Comparison of ENCODE assay signal across 8 cellular contexts in the genomic region with DNA sequence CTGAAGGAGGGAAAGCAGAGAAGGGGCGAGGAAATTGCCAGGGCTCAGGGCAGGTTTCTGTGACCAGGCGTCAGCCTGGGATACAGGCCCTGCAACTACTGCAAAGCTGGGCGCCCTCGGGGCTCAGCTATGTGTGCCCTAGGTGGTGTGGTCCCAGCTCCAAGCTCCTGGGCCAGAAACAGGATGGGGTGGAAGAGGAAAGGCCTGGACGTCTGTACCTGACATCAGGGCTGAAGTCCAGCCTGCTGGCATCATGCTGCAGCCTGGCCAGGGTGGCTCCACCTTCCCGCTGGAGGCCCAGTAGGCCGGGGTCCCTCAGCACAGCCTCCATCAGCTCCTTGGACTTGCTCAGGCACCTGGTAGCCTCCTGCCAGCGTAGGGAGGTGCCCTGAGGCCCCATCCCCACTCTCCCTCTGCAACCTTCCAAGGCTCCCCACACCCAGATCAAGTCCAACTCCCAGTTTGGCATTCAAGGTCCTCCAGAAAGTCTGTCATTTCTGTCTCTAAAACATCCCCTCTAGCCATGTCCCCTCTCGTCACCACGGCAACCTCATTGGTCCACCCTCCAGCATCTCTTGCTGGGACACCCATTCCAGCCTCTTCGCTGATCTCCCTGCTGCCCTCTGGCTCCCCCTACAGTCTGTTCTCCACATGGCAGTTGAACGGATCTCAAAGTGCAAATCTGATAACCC. TPM values are rescaled to one million over a fixed set of nuclear protein-coding genes. Genes with fewer than 3 reads are reported as not detected.
DNase-seq lines count a peak whose midpoint lies in the region; ATAC-seq, FAIRE-seq and TF ChIP-seq lines count a peak whose summit lies in the region.

No MANE protein-coding gene starts in this region.

- no peak overlapping the region for H3K27ac ChIP-seq in CD8-positive, alpha-beta T cell (ENCODE audit: low read depth, low read length)
- no peak overlapping the region for H3K27ac ChIP-seq in ovary

- POLR2A ChIA-PET in CD8-positive, alpha-beta T cell (lab: Charles Lee): no interaction called here

- TF ChIP-seq EP300 in ovary (IDR thresholded peaks at IDR 0.05): no peak

- no peak for FAIRE-seq in frontal cortex (lab: Jason Lieb, UNC)

- H3K9me3 ChIP-seq in CD8-positive, alpha-beta T cell (ENCODE audit: low read length): no peaks in the 10 kb centered on the region
- no peaks in the 10 kb centered on the region for H3K9me3 ChIP-seq in ovary

- no peaks in the 10 kb centered on the region for H3K9me3 Mint-ChIP-seq in CD8-positive, alpha-beta T cell

- H3K4me3 ChIP-seq in CD8-positive, alpha-beta T cell (ENCODE audit: low read depth, low read length): no peak overlapping the region
- H3K4me3 ChIP-seq in ovary: no peak overlapping the region

- H3K4me1 ChIP-seq in CD8-positive, alpha-beta T cell (ENCODE audit: insufficient read depth, low read length): no peaks in the 10 kb centered on the region
- H3K4me1 ChIP-seq in ovary (ENCODE audit: insufficient read depth): peaks cover 2% of the 10 kb centered on the region

- intact Hi-C loops in CD8-positive, alpha-beta T cell (cut with DNase I, micrococcal nuclease): loop anchor here in 1 of 2 experiments (2.0 to 5.0 kb wide), 2 partner anchors 150 to 570 kb away; no protein-coding TSS in a partner anchor
- intact Hi-C loops in ovary (cut with DNase I): loop anchor here (1.0 to 10.0 kb wide), 5 partner anchors 92 to 658 kb away; no protein-coding TSS in a partner anchor

- no peaks in the 10 kb centered on the region for H3K36me3 ChIP-seq in CD8-positive, alpha-beta T cell (ENCODE audit: insufficient read depth, low read length)
- no peaks in the 10 kb centered on the region for H3K36me3 ChIP-seq in ovary

- H3K4me1 Mint-ChIP-seq in CD8-positive, alpha-beta T cell (ENCODE audit: low read depth): peaks cover 2% of the 10 kb centered on the region

- peak in 6 of 7 experiments; percentile 5 to 60 (median 34) for DNase-seq in CD8-positive, alpha-beta T cell
- peak; percentile 84 for DNase-seq in HK-2 (ENCODE audit: unreplicated experiment)
- DNase-seq in RKO (ENCODE audit: low spot score): peak; percentile 60
- peak; percentile 80 for DNase-seq in activated effector memory CD4-positive, alpha-beta T cell treated with anti-CD3 and anti-CD28 coated beads, Interleukin-2, amount 50 U/mL, for 16 hours
- DNase-seq in frontal cortex (ENCODE audit: low spot score in 2 of 2): peak; percentile 43 to 75
- peak in 3 of 5 donors; percentile 58 to 70 (median 63) for DNase-seq in ovary

- 62 to 69% (median 64%) methylated on average over 11 to 12 of the region's 12 CpGs for WGBS in ovary, 3 donors

- peak; percentile 36 for ATAC-seq in CD8-positive, alpha-beta T cell
- ATAC-seq in GM18873 (IDR thresholded peaks at IDR 0.05; ENCODE audit: low FRiP score, unreplicated experiment) (no peak), GM21717 (IDR thresholded peaks at IDR 0.05; ENCODE audit: unreplicated experiment) (no peak)

- no peaks in the 10 kb centered on the region for H3K36me3 Mint-ChIP-seq in CD8-positive, alpha-beta T cell

- no peaks in the 10 kb centered on the region for H3K27me3 ChIP-seq in CD8-positive, alpha-beta T cell (ENCODE audit: insufficient read depth, low read length)
- H3K27me3 ChIP-seq in ovary: no peaks in the 10 kb centered on the region

- H3K27me3 Mint-ChIP-seq in CD8-positive, alpha-beta T cell (ENCODE audit: low read depth): peaks cover 3% of the 10 kb centered on the region

- CTCF ChIA-PET in CD8-positive, alpha-beta T cell (lab: Charles Lee): interaction anchor here (0.7 to 4.3 kb wide), 19 partner anchors 9 to 654 kb away, joined by 3 to 45 read pairs (median 4); no protein-coding TSS in a partner anchor

- TF ChIP-seq POLR2A in ovary (IDR thresholded peaks at IDR 0.05): no peak

- TF ChIP-seq CTCF in CD8-positive, alpha-beta T cell (IDR thresholded peaks at IDR 0.05): peak; percentile 46
- TF ChIP-seq CTCF in ovary (IDR thresholded peaks at IDR 0.05): peak in 2 of 3 donors; percentile 33 to 49

- no peak overlapping the region for H3K27ac Mint-ChIP-seq in CD8-positive, alpha-beta T cell

- H3K4me3 Mint-ChIP-seq in CD8-positive, alpha-beta T cell: no peak overlapping the region

RNA-seq across cellular contexts. Expression of a gene that starts 38.2 kb away (rescaled TPM):
- not detected for total RNA-seq in CD8-positive, alpha-beta T cell
- total RNA-seq in frontal cortex (1.2 TPM), ovary (10 to 100 TPM in 5 of 7 donors, 1 to 10 TPM in 2; 4.4 to 29.7 (median 16.9) TPM)
- 10 to 100 TPM in 1 of 2 donors, 1 to 10 TPM in 1; 9.6 to 11.8 TPM for polyA plus RNA-seq in ovary

RNA-seq across cellular contexts. Expression of a gene that starts 57.3 kb away (rescaled TPM):
- not detected for total RNA-seq in CD8-positive, alpha-beta T cell
- total RNA-seq in frontal cortex (3.3 TPM), ovary (100 to 1,000 TPM in 3 of 7 donors, 10 to 100 TPM in 4; 15.0 to 320 (median 52.8) TPM)
- 10 to 100 TPM; 19.8 to 74.6 TPM for polyA plus RNA-seq in ovary
